8 cellular contexts compared by ENCODE assay signal in the genomic region with DNA sequence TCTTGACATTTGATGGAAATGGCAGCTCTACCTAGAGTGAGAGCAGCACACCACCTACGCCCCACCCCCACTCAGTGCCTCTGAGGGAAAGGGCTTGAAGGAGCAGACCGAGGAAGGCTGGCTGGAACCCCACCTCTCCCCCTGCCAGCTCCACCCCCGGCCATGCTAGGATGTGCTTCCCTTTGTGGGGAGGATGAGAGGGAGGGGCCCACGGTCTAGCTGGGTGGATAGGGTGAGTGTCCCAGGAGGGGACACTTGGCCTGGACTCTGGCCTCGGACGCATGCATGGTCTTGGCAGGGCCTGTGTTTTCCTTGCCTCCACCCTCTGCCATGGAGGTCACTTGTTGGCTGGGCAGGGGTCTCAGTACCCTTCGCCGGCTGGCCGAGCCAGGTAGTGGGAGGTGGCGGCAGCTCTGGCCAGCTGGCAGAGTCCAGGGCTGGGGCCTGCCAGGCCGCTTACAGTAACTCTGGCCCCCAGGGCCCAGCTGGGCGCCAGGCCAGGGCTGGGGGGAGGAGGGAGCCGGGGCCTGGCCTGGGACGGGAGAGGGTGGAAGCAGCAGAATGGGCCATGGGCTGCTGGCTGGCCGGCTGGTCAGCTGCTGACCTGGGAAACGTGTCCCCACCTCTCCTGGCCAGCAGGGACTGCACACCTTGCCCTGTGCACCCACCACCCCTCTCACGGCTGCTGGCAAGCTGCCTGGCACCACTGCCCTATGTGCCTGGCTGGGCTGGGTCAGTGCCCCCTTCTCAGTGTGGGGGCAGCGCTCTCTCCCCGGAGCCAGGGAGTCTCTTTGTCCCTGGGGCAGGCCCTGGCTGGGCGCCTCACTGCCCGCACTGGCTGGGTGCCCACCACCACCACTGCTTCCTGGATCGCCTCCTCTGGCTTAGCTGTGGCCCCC. TPM values are rescaled to one million over a fixed set of nuclear protein-coding genes. Genes with fewer than 3 reads are reported as not detected.
DNase-seq lines count a peak whose midpoint lies in the region; ATAC-seq and TF ChIP-seq lines count a peak whose summit lies in the region.

No MANE protein-coding gene starts in this region.

- peaks cover 0 to 23% (median 0%) of the 10 kb centered on the region in 11 experiments; a peak in 7 of 22 replicates for H4K20me1 ChIP-seq in BLaER1 treated with 17β-estradiol and CSF1 and Interleukin-3, amounts not matched to agents 10 nM and 100 nM

- H3K9me3 ChIP-seq in BLaER1 treated with 17β-estradiol and CSF1 and Interleukin-3, amounts not matched to agents 10 nM and 100 nM (replicated peaks in 1 of 11): no peaks in the 10 kb centered on the region

- H3K27ac Mint-ChIP-seq in endothelial cell (ENCODE audit: unreplicated experiment): no peak overlapping the region
- peak overlapping the region; percentile 78 to 93 (median 84) for H3K27ac Mint-ChIP-seq in naive thymus-derived CD8-positive, alpha-beta T cell

- H3K4me3 ChIP-seq in BLaER1 treated with 17β-estradiol and CSF1 and Interleukin-3, amounts not matched to agents 10 nM and 100 nM: peak overlapping the region in 5 of 10 experiments; percentile 22 to 64 (median 46); a peak in 10 of 20 replicates

- peak overlapping the region; percentile 7 for H3K4me3 Mint-ChIP-seq in endothelial cell (ENCODE audit: unreplicated experiment)
- H3K4me3 Mint-ChIP-seq in naive thymus-derived CD8-positive, alpha-beta T cell: peak overlapping the region in 8 of 10 donors; percentile 45 to 83 (median 70)

- no peaks in the 10 kb centered on the region for H3K27me3 ChIP-seq in BLaER1 treated with 17β-estradiol and CSF1 and Interleukin-3, amounts not matched to agents 10 nM and 100 nM

- DNase-seq in NCI-H446 treated with DMSO at 0.1 percent for 48 hours (lab: John Stamatoyannopoulos, UW) (peak; percentile 30), endothelial cell (ENCODE audit: low spot score) (no peak), OCI-M1 (lab: John Stamatoyannopoulos, UW) (no peak), ecto neural progenitor cell (ENCODE audit: low spot score) (no peak), SKM-1 (lab: John Stamatoyannopoulos, UW; ENCODE audit: unreplicated experiment) (no peak)
- DNase-seq in naive thymus-derived CD8-positive, alpha-beta T cell: no peak

- peaks cover 14% of the 10 kb centered on the region for H3K36me3 Mint-ChIP-seq in endothelial cell (ENCODE audit: low read depth, unreplicated experiment)
- H3K36me3 Mint-ChIP-seq in naive thymus-derived CD8-positive, alpha-beta T cell: peaks cover 0 to 31% (median 1%) of the 10 kb centered on the region in 3 donors

- H3K36me3 ChIP-seq in BLaER1 treated with 17β-estradiol and CSF1 and Interleukin-3, amounts not matched to agents 10 nM and 100 nM: peaks cover 5 to 44% (median 15%) of the 10 kb centered on the region in 11 experiments; a peak in 16 of 22 replicates

- H3K9ac ChIP-seq in BLaER1 treated with 17β-estradiol and CSF1 and Interleukin-3, amounts not matched to agents 10 nM and 100 nM: peak overlapping the region; percentile 44 to 76 (median 64); a peak in 20 of 22 replicates

- H3K9me3 Mint-ChIP-seq in endothelial cell (ENCODE audit: unreplicated experiment): no peaks in the 10 kb centered on the region
- no peaks in the 10 kb centered on the region for H3K9me3 Mint-ChIP-seq in naive thymus-derived CD8-positive, alpha-beta T cell

- peaks cover 8% of the 10 kb centered on the region for H3K27me3 Mint-ChIP-seq in endothelial cell (ENCODE audit: unreplicated experiment)
- H3K27me3 Mint-ChIP-seq in naive thymus-derived CD8-positive, alpha-beta T cell: no peaks in the 10 kb centered on the region

- H3K4me2 ChIP-seq in BLaER1 treated with 17β-estradiol and CSF1 and Interleukin-3, amounts not matched to agents 10 nM and 100 nM: peak overlapping the region; percentile 85 to 100 (median 99)

- H3K4me1 Mint-ChIP-seq in endothelial cell (ENCODE audit: unreplicated experiment): peaks cover 16% of the 10 kb centered on the region
- H3K4me1 Mint-ChIP-seq in naive thymus-derived CD8-positive, alpha-beta T cell: peaks cover 41 to 88% (median 83%) of the 10 kb centered on the region in 4 donors

- H3K4me1 ChIP-seq in BLaER1 treated with 17β-estradiol and CSF1 and Interleukin-3, amounts not matched to agents 10 nM and 100 nM: peaks cover 87 to 100% (median 100%) of the 10 kb centered on the region in 10 experiments

- no peak for TF ChIP-seq CTCF in endothelial cell (IDR thresholded peaks at IDR 0.05; ENCODE audit: unreplicated experiment)

- POLR2A ChIA-PET in naive thymus-derived CD8-positive, alpha-beta T cell (lab: Charles Lee): interaction anchor here (0.5 to 23.1 kb wide), 5 partner anchors 12 to 129 kb away, joined by 3 to 458 read pairs (median 6); partner anchors contain the start of gene RARA

- no peak for ATAC-seq in naive thymus-derived CD8-positive, alpha-beta T cell
- no peak for ATAC-seq in GM18502 (IDR thresholded peaks at IDR 0.05; ENCODE audit: poor library complexity, unreplicated experiment)

- H3K27ac ChIP-seq in BLaER1 treated with 17β-estradiol and CSF1 and Interleukin-3, amounts not matched to agents 10 nM and 100 nM: peak overlapping the region; percentile 48 to 99 (median 73)

RNA-seq across cellular contexts. Expression of gene RARA, which starts 23.0 kb away (rescaled TPM):
- total RNA-seq in endothelial cell (ENCODE audit: unreplicated experiment): 42.8 TPM
- total RNA-seq in naive thymus-derived CD8-positive, alpha-beta T cell: 10 to 100 TPM; 39.2 to 39.9 TPM
- 10 to 100 TPM in 1 of 3 donors, 1 to 10 TPM in 2; 7.2 to 12.4 (median 9.0) TPM for polyA plus RNA-seq in naive thymus-derived CD8-positive, alpha-beta T cell

RNA-seq across cellular contexts. Expression of gene GJD3, which starts 32.5 kb away (rescaled TPM):
- 1.1 TPM for total RNA-seq in endothelial cell (ENCODE audit: unreplicated experiment)
- total RNA-seq in naive thymus-derived CD8-positive, alpha-beta T cell: not detected
- not detected for polyA plus RNA-seq in naive thymus-derived CD8-positive, alpha-beta T cell

RNA-seq across cellular contexts. Expression of gene CDC6, which starts 44.3 kb away (rescaled TPM):
- 18.2 TPM for total RNA-seq in endothelial cell (ENCODE audit: unreplicated experiment)
- total RNA-seq in naive thymus-derived CD8-positive, alpha-beta T cell: 1 to 10 TPM; 1.5 to 1.6 TPM
- polyA plus RNA-seq in naive thymus-derived CD8-positive, alpha-beta T cell: under 1 TPM in 1 of 3 donors, not detected in 2; 0.08 TPM
